ENCODE assay signal across 3 cellular contexts in the genomic region with DNA sequence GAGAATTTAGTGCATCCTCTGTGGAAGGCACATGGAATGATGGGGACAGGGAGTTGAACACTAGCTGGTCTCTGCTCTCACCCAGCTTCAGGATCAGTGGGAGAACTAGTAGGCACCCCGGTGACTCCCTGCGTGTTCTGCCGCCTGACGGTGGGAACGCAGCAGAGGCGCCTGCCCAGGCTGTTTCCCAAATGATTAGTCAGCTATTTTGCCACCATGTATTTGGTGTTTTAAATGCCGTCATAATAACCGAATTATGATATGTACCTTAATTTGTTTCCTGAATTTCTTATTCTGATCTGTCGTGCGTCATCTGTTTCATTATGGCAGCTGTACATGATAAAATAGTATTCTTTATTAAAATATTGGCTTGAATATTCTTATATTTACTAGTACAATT.
TF ChIP-seq lines count a peak whose summit lies in the region.

No MANE protein-coding gene starts in this region.

TF ChIP-seq in HepG2, 621 proteins besides CTCF, POLR2A, EP300 and RAD21:
- peak; percentile 90 for TF ChIP-seq MAFF (IDR thresholded peaks at IDR 0.05; ENCODE audit: low read depth, low read length)
- TF ChIP-seq MEIS2 (CRISPR knock-in tag; IDR thresholded peaks at IDR 0.05), result no peak
- TF ChIP-seq MAFK (conservative IDR thresholded peaks at IDR 0.05 in 1 of 2, IDR thresholded peaks at IDR 0.05 in 1 of 2; ENCODE audit: low read length in 2 of 2), result peak; percentile 88 to 92

TF ChIP-seq in IMR-90, 13 proteins besides CTCF, POLR2A, EP300 and RAD21:
- no peak for TF ChIP-seq BHLHE40 (IDR thresholded peaks at IDR 0.05; ENCODE audit: low read depth, low read length)
- no peak for TF ChIP-seq RCOR1 (IDR thresholded peaks at IDR 0.05; ENCODE audit: insufficient replicate concordance, low read length)
- no peak for TF ChIP-seq RFX5 (IDR thresholded peaks at IDR 0.05; ENCODE audit: low read depth, low read length)
- peak; percentile 87 for TF ChIP-seq MAFK (IDR thresholded peaks at IDR 0.05; ENCODE audit: low read depth, low read length)

TF ChIP-seq in H1, 55 proteins besides CTCF, POLR2A, EP300 and RAD21:
- no peak for TF ChIP-seq NRF1 (IDR thresholded peaks at IDR 0.05; ENCODE audit: low read depth, low read length)
- TF ChIP-seq MAFK (IDR thresholded peaks at IDR 0.05; ENCODE audit: low read depth, low read length), result peak; percentile 46; the same call in 1 of the 2 replicates
